ENCODE assay signal across 8 cellular contexts in genomic region chr1:24199291-24199900, GRCh38. TPM values are rescaled to one million over a fixed set of nuclear protein-coding genes. Genes with fewer than 3 reads are reported as not detected.
A peak's percentile ranks its signal among the peaks of the same experiment; 100 is the strongest.
DNase-seq lines count a peak whose midpoint lies in the region; ATAC-seq and TF ChIP-seq lines count a peak whose summit lies in the region.

No MANE protein-coding gene starts in this region.

- peak overlapping the region; percentile 31 to 41 for H3K9ac ChIP-seq in liver (ENCODE audit: low read depth in 1 of 2, low read length in 2 of 2)

- no peak overlapping the region for H3K4me3 ChIP-seq in liver (ENCODE audit: low read depth in 1 of 3, low read length in 3 of 3)

- TF ChIP-seq RAD21 in liver (IDR thresholded peaks at IDR 0.05) = peak; percentile 95 to 96

- intact Hi-C loops in Right ventricle myocardium inferior (cut with DNase I) (loop anchor here (5.0 kb wide), 1 partner anchor 438 kb away; no protein-coding TSS in a partner anchor), cardiac septum (cut with DNase I) (loop anchor here (1.0 kb wide), 1 partner anchor 192 kb away; no protein-coding TSS in a partner anchor)

- no peaks in the 10 kb centered on the region for H3K27me3 ChIP-seq in liver (ENCODE audit: control insufficient read depth in 4 of 4, insufficient read depth in 4 of 4, low read length in 3 of 4)

- no peak overlapping the region for H3K27ac ChIP-seq in liver (ENCODE audit: low read depth in 1 of 2, low read length in 2 of 2)

- H3K4me1 ChIP-seq in liver (ENCODE audit: control insufficient read depth in 4 of 4, insufficient read depth in 4 of 4, low read length in 3 of 4) = peaks cover 0 to 7% (median 4%) of the 10 kb centered on the region in 4 donors

- H3K36me3 ChIP-seq in liver (ENCODE audit: control insufficient read depth in 4 of 4, insufficient read depth in 3 of 4, low read depth in 1 of 4, low read length in 3 of 4) = no peaks in the 10 kb centered on the region

- H3K9me3 ChIP-seq in liver (ENCODE audit: control insufficient read depth in 4 of 4, low read length in 3 of 4) = no peaks in the 10 kb centered on the region

- 29% methylated on average over 15 of the region's 15 CpGs for WGBS in liver

- DNase-seq in Right ventricle myocardium inferior (ENCODE audit: missing footprints) (no peak), cardiac septum (ENCODE audit: low spot score) (no peak), NCI-H2196 (lab: John Stamatoyannopoulos, UW; ENCODE audit: unreplicated experiment) (peak; percentile 65), cerebellum (ENCODE audit: low spot score) (peak; percentile 86)
- DNase-seq in activated CD4-positive, alpha-beta T cell treated with anti-CD3 and anti-CD28 coated beads for 24 hours (ENCODE audit: low read depth in 2 of 2) = peak; percentile 68 to 70
- DNase-seq in stimulated activated CD4-positive, alpha-beta T cell treated with anti-CD3 and anti-CD28 coated beads, TNF-alpha, amount 100 ng/mL, for 24 hours (ENCODE audit: low read depth in 3 of 3) = peak; percentile 54 to 65 (median 64)

- ATAC-seq in Right ventricle myocardium inferior (peak; percentile 77), GM18868 (IDR thresholded peaks at IDR 0.05; ENCODE audit: unreplicated experiment) (no peak)

- TF ChIP-seq CTCF in liver (IDR thresholded peaks at IDR 0.05; ENCODE audit: low read depth, low read length, missing input control) = peak; percentile 92

TF ChIP-seq in liver, 16 proteins besides CTCF, POLR2A, EP300 and RAD21:
- TF ChIP-seq RXRA (IDR thresholded peaks at IDR 0.05) (no peak), EGR1 (IDR thresholded peaks at IDR 0.05; ENCODE audit: low read depth in 2 of 2) (no peak), REST (IDR thresholded peaks at IDR 0.05) (no peak), TAF1 (conservative IDR thresholded peaks at IDR 0.05) (no peak), MAX (IDR thresholded peaks at IDR 0.05) (no peak), HNF4G (IDR thresholded peaks at IDR 0.05) (no peak), ZBTB33 (IDR thresholded peaks at IDR 0.05) (no peak), HNF4A (conservative IDR thresholded peaks at IDR 0.05) (no peak), ATF3 (IDR thresholded peaks at IDR 0.05) (no peak), NR2F2 (IDR thresholded peaks at IDR 0.05) (no peak), JUND (IDR thresholded peaks at IDR 0.05) (no peak), FOXA1 (IDR thresholded peaks at IDR 0.05) (no peak), FOXA2 (IDR thresholded peaks at IDR 0.05) (no peak), GABPA (IDR thresholded peaks at IDR 0.05 in 1 of 2, conservative IDR thresholded peaks at IDR 0.05 in 1 of 2) (no peak), SP1 (IDR thresholded peaks at IDR 0.05) (no peak), YY1 (IDR thresholded peaks at IDR 0.05) (no peak)

RNA-seq across cellular contexts. Expression of gene IFNLR1, which starts 12.3 kb away (rescaled TPM):
- total RNA-seq in Right ventricle myocardium inferior (2.8 TPM), cardiac septum (2.3 TPM), cerebellum (0.54 TPM), liver (1 to 10 TPM; 2.2 to 6.4 TPM)
- polyA plus RNA-seq in liver = 1 to 10 TPM; 2.9 to 4.1 TPM

RNA-seq across cellular contexts. Expression of gene IL22RA1, which starts 56.5 kb away (rescaled TPM):
- 0.24 TPM for total RNA-seq in Right ventricle myocardium inferior
- total RNA-seq in cardiac septum = 0.35 TPM
- not detected for total RNA-seq in cerebellum
- total RNA-seq in liver = 1 to 10 TPM; 2.1 to 4.5 TPM
- polyA plus RNA-seq in liver = 1 to 10 TPM; 3.4 to 3.5 TPM

Comparison
In these comparisons a context has a peak if more than half of its experiments do, and no peak if none do; other contexts are left out.
1. DNase-seq: peak in NCI-H2196 (single experiment), activated CD4-positive, alpha-beta T cell treated with anti-CD3 and anti-CD28 coated beads for 24 hours (2 of 2), cerebellum (single experiment) and stimulated activated CD4-positive, alpha-beta T cell treated with anti-CD3 and anti-CD28 coated beads, TNF-alpha, amount 100 ng/mL, for 24 hours (3 of 3); none in Right ventricle myocardium inferior (single experiment) and cardiac septum (single experiment).